15 cellular contexts compared by ENCODE assay signal in the genomic region with DNA sequence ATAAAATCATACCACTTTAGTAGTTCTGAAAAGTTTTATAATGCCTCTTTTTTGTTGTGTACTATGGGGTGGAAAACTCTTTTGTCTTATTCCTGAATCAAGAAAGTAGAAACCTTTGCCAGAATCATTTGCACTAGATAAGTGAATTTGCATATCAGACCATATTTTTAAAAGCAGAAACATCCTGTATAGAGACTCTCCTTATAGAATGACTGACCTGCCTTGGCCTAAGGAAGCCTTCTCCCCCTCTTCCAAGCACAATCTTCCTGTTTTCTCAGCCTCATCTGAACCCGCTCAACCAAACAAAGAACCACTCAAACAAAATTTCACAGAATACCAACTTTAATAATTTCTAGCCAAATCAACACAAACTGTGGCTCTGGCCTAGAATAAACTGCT.
A peak's percentile ranks its signal among the peaks of the same experiment; 100 is the strongest.
DNase-seq lines count a peak whose midpoint lies in the region; ATAC-seq and TF ChIP-seq lines count a peak whose summit lies in the region.
"Had no signal": no experiment of that assay in that cellular context is flagged by ENCODE, and none has a peak within 500 bp of the region (broad histone marks: within the 10 kb centered on the region; RNA-seq: fewer than 3 reads in every experiment).

No MANE protein-coding gene starts in this region.

- peaks cover 56% of the 10 kb centered on the region for H3K4me1 Mint-ChIP-seq in activated naive CD4-positive, alpha-beta T cell treated with anti-CD3 and anti-CD28 coated beads for 36 hours (ENCODE audit: low read depth)
- H3K4me1 Mint-ChIP-seq in T-helper 17 cell: peaks cover 48% of the 10 kb centered on the region
- H3K4me1 Mint-ChIP-seq in effector memory CD8-positive, alpha-beta T cell (ENCODE audit: low read depth in 2 of 2): peaks cover 43 to 70% of the 10 kb centered on the region in 2 donors

- TF ChIP-seq CTCF in breast epithelium (IDR thresholded peaks at IDR 0.05): no peak

- ATAC-seq in T-helper 17 cell (peak; percentile 26), HG02973 (IDR thresholded peaks at IDR 0.05; ENCODE audit: unreplicated experiment) (no peak)
- peak; percentile 35 for ATAC-seq in effector memory CD8-positive, alpha-beta T cell (replicated peaks)

- H3K36me3 ChIP-seq in breast epithelium: no peaks in the 10 kb centered on the region
- H3K36me3 ChIP-seq: esophagus muscularis mucosa, WERI-Rb-1 had no signal

- no peaks in the 10 kb centered on the region for H3K27me3 Mint-ChIP-seq in activated naive CD4-positive, alpha-beta T cell treated with anti-CD3 and anti-CD28 coated beads for 36 hours (ENCODE audit: low read depth)
- no peaks in the 10 kb centered on the region for H3K27me3 Mint-ChIP-seq in T-helper 17 cell
- H3K27me3 Mint-ChIP-seq in effector memory CD8-positive, alpha-beta T cell: no peaks in the 10 kb centered on the region

- H3K9me3 ChIP-seq in T-helper 17 cell (ENCODE audit: control insufficient read depth, low read length, poor library complexity, severe bottlenecking): no peaks in the 10 kb centered on the region
- H3K9me3 ChIP-seq in breast epithelium: no peaks in the 10 kb centered on the region
- H3K9me3 ChIP-seq: esophagus muscularis mucosa had no signal

- H3K27ac ChIP-seq in substantia nigra (ENCODE audit: low read depth, low read length, poor library complexity, severe bottlenecking): peak overlapping the region; percentile 75
- H3K27ac ChIP-seq in breast epithelium: no peak overlapping the region
- H3K27ac ChIP-seq: WERI-Rb-1 had no signal

- CTCF ChIA-PET in activated naive CD4-positive, alpha-beta T cell treated with anti-CD3 and anti-CD28 coated beads for 36 hours (lab: Charles Lee): no interaction called here

- H3K27me3 ChIP-seq in breast epithelium: no peaks in the 10 kb centered on the region
- H3K27me3 ChIP-seq: esophagus muscularis mucosa had no signal

- DNase-seq in activated naive CD4-positive, alpha-beta T cell treated with anti-CD3 and anti-CD28 coated beads for 36 hours: no peak
- DNase-seq in activated naive CD4-positive, alpha-beta T cell treated with anti-CD3 and anti-CD28 coated beads, Interleukin-2, amount 50 U/mL, for 16 hours: no peak
- no peak for DNase-seq in T-helper 17 cell
- DNase-seq in effector memory CD8-positive, alpha-beta T cell: no peak
- DNase-seq in substantia nigra (lab: John Stamatoyannopoulos, UW): no peak
- no peak for DNase-seq in NCI-H1105 treated with DMSO at 0.1 percent for 48 hours (lab: John Stamatoyannopoulos, UW)
- DNase-seq in breast epithelium (ENCODE audit: low spot score in 2 of 2): no peak
- DNase-seq: DMS79 treated with DMSO at 0.1 percent for 48 hours, KBM-7, NCI-H187, SHP77 treated with DMSO at 0.1 percent for 48 hours, WERI-Rb-1 had no signal

- no peak overlapping the region for H3K4me3 ChIP-seq in breast epithelium
- H3K4me3 ChIP-seq: esophagus muscularis mucosa, lung had no signal

- no peaks in the 10 kb centered on the region for H3K36me3 Mint-ChIP-seq in activated naive CD4-positive, alpha-beta T cell treated with anti-CD3 and anti-CD28 coated beads for 36 hours (ENCODE audit: low read depth)
- H3K36me3 Mint-ChIP-seq in T-helper 17 cell (ENCODE audit: low read depth): no peaks in the 10 kb centered on the region
- peaks cover 55% of the 10 kb centered on the region for H3K36me3 Mint-ChIP-seq in effector memory CD8-positive, alpha-beta T cell (ENCODE audit: insufficient read depth)

- no peaks in the 10 kb centered on the region for H3K4me1 ChIP-seq in breast epithelium

- peak overlapping the region; percentile 55 for H3K27ac Mint-ChIP-seq in activated naive CD4-positive, alpha-beta T cell treated with anti-CD3 and anti-CD28 coated beads for 36 hours
- peak overlapping the region; percentile 32 for H3K27ac Mint-ChIP-seq in T-helper 17 cell
- peak overlapping the region; percentile 42 to 82 for H3K27ac Mint-ChIP-seq in effector memory CD8-positive, alpha-beta T cell

- intact Hi-C loops in activated naive CD4-positive, alpha-beta T cell treated with anti-CD3 and anti-CD28 coated beads for 36 hours (cut with micrococcal nuclease): no loop called here
- intact Hi-C loops in breast epithelium (cut with DNase I; ENCODE audit: low total_unique reads): no loop called here

- H3K4me3 Mint-ChIP-seq in activated naive CD4-positive, alpha-beta T cell treated with anti-CD3 and anti-CD28 coated beads for 36 hours: no peak overlapping the region
- H3K4me3 Mint-ChIP-seq in T-helper 17 cell: peak overlapping the region; percentile 53
- H3K4me3 Mint-ChIP-seq in effector memory CD8-positive, alpha-beta T cell: peak overlapping the region; percentile 5

- TF ChIP-seq POLR2A in breast epithelium (IDR thresholded peaks at IDR 0.05): no peak

- no peaks in the 10 kb centered on the region for H3K9me3 Mint-ChIP-seq in activated naive CD4-positive, alpha-beta T cell treated with anti-CD3 and anti-CD28 coated beads for 36 hours
- no peaks in the 10 kb centered on the region for H3K9me3 Mint-ChIP-seq in effector memory CD8-positive, alpha-beta T cell
